14 cellular contexts compared by ENCODE assay signal in genomic region chr19:48443262-48443661, GRCh38. TPM values are rescaled to one million over a fixed set of nuclear protein-coding genes. Genes with fewer than 3 reads are reported as not detected.
DNase-seq lines count a peak whose midpoint lies in the region; FAIRE-seq and TF ChIP-seq lines count a peak whose summit lies in the region.
"Had no signal": no experiment of that assay in that cellular context is flagged by ENCODE, and none has a peak within 500 bp of the region (broad histone marks: within the 10 kb centered on the region; RNA-seq: fewer than 3 reads in every experiment).

No MANE protein-coding gene starts in this region.

- peaks cover 18% of the 10 kb centered on the region for H3K27me3 ChIP-seq in astrocyte (ENCODE audit: insufficient read depth, low read length)
- H3K27me3 ChIP-seq in neural progenitor cell, result peaks cover 37% of the 10 kb centered on the region
- no peaks in the 10 kb centered on the region for H3K27me3 ChIP-seq in HAP-1 (ENCODE audit: low read depth)

- in situ Hi-C loops in HAP-1 (cut with MboI; ENCODE audit: low sequenced_read_pairs), result no loop called here

- H3K9ac ChIP-seq in astrocyte (ENCODE audit: low read length) (no peak overlapping the region), neural progenitor cell (no peak overlapping the region)

- DNase-seq in NCI-H1092 treated with DMSO at 0.1 percent for 48 hours (lab: John Stamatoyannopoulos, UW) (peak; percentile 4), NCI-H1092 (lab: John Stamatoyannopoulos, UW) (no peak), Daoy (ENCODE audit: low read depth) (peak; percentile 44), astrocyte (ENCODE audit: low read depth) (no peak), neural progenitor cell (ENCODE audit: low spot score) (peak; percentile 26), HPDE6-E6E7 (ENCODE audit: extremely low spot score) (no peak), HFFc6 (no peak), HAP-1 (ENCODE audit: low spot score in 2 of 2) (no peak)
- DNase-seq: activated CD4-positive, alpha-beta T cell treated with anti-CD3 and anti-CD28 coated beads for 4 hours; hippocampal formation; NCI-H524; SK-N-SH had no signal

- H3K4me3 Mint-ChIP-seq in astrocyte (ENCODE audit: unreplicated experiment) (no peak overlapping the region), neural progenitor cell (no peak overlapping the region), HFFc6 (no peak overlapping the region)
- H3K4me3 Mint-ChIP-seq: activated naive CD4-positive, alpha-beta T cell treated with anti-CD3 and anti-CD28 coated beads, Interleukin-2, amount 50 U/mL, for 24 hours had no signal

- H3K4me1 Mint-ChIP-seq in astrocyte (ENCODE audit: low read depth, unreplicated experiment), result peaks cover 12% of the 10 kb centered on the region
- H3K4me1 Mint-ChIP-seq in neural progenitor cell, result peaks cover 15% of the 10 kb centered on the region
- peaks cover 12% of the 10 kb centered on the region for H3K4me1 Mint-ChIP-seq in HFFc6 (ENCODE audit: low read depth)

- H3K79me2 ChIP-seq in astrocyte (ENCODE audit: insufficient read depth, low read length) (peaks cover 23% of the 10 kb centered on the region), neural progenitor cell (ENCODE audit: low read depth) (peaks cover 18% of the 10 kb centered on the region)

- H3K27ac Mint-ChIP-seq in astrocyte (ENCODE audit: unreplicated experiment) (no peak overlapping the region), neural progenitor cell (no peak overlapping the region), HFFc6 (no peak overlapping the region)
- H3K27ac Mint-ChIP-seq: activated naive CD4-positive, alpha-beta T cell treated with anti-CD3 and anti-CD28 coated beads, Interleukin-2, amount 50 U/mL, for 24 hours had no signal

- H3K4me1 ChIP-seq in astrocyte (ENCODE audit: insufficient read depth, low read length) (peaks cover 19% of the 10 kb centered on the region), neural progenitor cell (peaks cover 11% of the 10 kb centered on the region), HAP-1 (no peaks in the 10 kb centered on the region; the same call in 1 of the 2 replicates)

- FAIRE-seq in astrocyte (lab: Jason Lieb, UNC), result no peak
- FAIRE-seq: A204.1 had no signal

- H4K20me1 ChIP-seq in astrocyte (ENCODE audit: insufficient read depth, low read length) (peaks cover 8% of the 10 kb centered on the region), neural progenitor cell (ENCODE audit: low read depth) (no peaks in the 10 kb centered on the region)

- peaks cover 3% of the 10 kb centered on the region for H3K36me3 ChIP-seq in astrocyte (ENCODE audit: insufficient read depth, low read length)
- H3K36me3 ChIP-seq in neural progenitor cell, result peaks cover 5% of the 10 kb centered on the region
- peaks cover 18% of the 10 kb centered on the region for H3K36me3 ChIP-seq in HAP-1 (replicated peaks)

- H3K4me2 ChIP-seq in astrocyte (ENCODE audit: low read length), result peak overlapping the region; percentile 91
- no peak overlapping the region for H3K4me2 ChIP-seq in neural progenitor cell

- no peaks in the 10 kb centered on the region for H3K9me3 Mint-ChIP-seq in astrocyte (ENCODE audit: unreplicated experiment)
- peaks cover 6% of the 10 kb centered on the region for H3K9me3 Mint-ChIP-seq in neural progenitor cell
- no peaks in the 10 kb centered on the region for H3K9me3 Mint-ChIP-seq in HFFc6
- H3K9me3 Mint-ChIP-seq: activated naive CD4-positive, alpha-beta T cell treated with anti-CD3 and anti-CD28 coated beads, Interleukin-2, amount 50 U/mL, for 24 hours had no signal

- H3K9me3 ChIP-seq in astrocyte (ENCODE audit: insufficient read depth, low read depth, low read length) (no peaks in the 10 kb centered on the region), neural progenitor cell (ENCODE audit: low read depth) (no peaks in the 10 kb centered on the region), HAP-1 (no peaks in the 10 kb centered on the region)
- H3K9me3 ChIP-seq: SK-N-SH had no signal

- H3F3A ChIP-seq in neural progenitor cell (ENCODE audit: low read depth), result peaks cover 22% of the 10 kb centered on the region

- H3K27me3 Mint-ChIP-seq in astrocyte (ENCODE audit: low read depth, unreplicated experiment) (peaks cover 8% of the 10 kb centered on the region), neural progenitor cell (ENCODE audit: insufficient read depth, low read depth) (peaks cover 2% of the 10 kb centered on the region), HFFc6 (ENCODE audit: insufficient read depth) (no peaks in the 10 kb centered on the region; the same call in none of the 2 replicates)

- peaks cover 19% of the 10 kb centered on the region for H3K36me3 Mint-ChIP-seq in astrocyte (ENCODE audit: low read depth, unreplicated experiment)
- H3K36me3 Mint-ChIP-seq in neural progenitor cell, result peaks cover 10% of the 10 kb centered on the region
- H3K36me3 Mint-ChIP-seq in HFFc6 (ENCODE audit: low read depth), result peaks cover 6% of the 10 kb centered on the region

- no peak overlapping the region for H3K27ac ChIP-seq in astrocyte (ENCODE audit: low read depth, low read length)
- H3K27ac ChIP-seq in neural progenitor cell, result no peak overlapping the region

- H3K4me3 ChIP-seq in astrocyte (ENCODE audit: insufficient read depth, low read depth, low read length) (no peak overlapping the region), neural progenitor cell (no peak overlapping the region), HAP-1 (no peak overlapping the region)

- TF ChIP-seq CTCF in astrocyte (IDR thresholded peaks at IDR 0.05; ENCODE audit: insufficient read depth, low read depth, low read length) (no peak), neural progenitor cell (IDR thresholded peaks at IDR 0.05) (no peak), HFFc6 (IDR thresholded peaks at IDR 0.05) (no peak)

- H2AFZ ChIP-seq in astrocyte (ENCODE audit: low read depth, low read length) (no peak overlapping the region), neural progenitor cell (replicated peaks) (no peak overlapping the region)

RNA-seq across cellular contexts. Expression of gene GRWD1, which starts 2.5 kb away (rescaled TPM):
- total RNA-seq in Daoy (2014; rRNA removed; shearing (Covaris generic)), result 108 and 129 TPM in 2 replicates
- total RNA-seq in astrocyte (35.6 and 41.4 TPM in 2 replicates), neural progenitor cell (ENCODE audit: low replicate concordance) (10.6 and 31.5 TPM in 2 replicates)
- total RNA-seq in HFFc6 (2021; fragmentation: NEBNext Ultra II Directional; extraction: Animal tissue kit (Norgen Biotek cat#: 25700)), result 10 to 100 TPM; 36.2 to 53.5 (median 41.7) TPM

RNA-seq across cellular contexts. Expression of gene KCNJ14, which starts 12.1 kb away (rescaled TPM):
- 1.8 and 3.8 TPM in 2 replicates for total RNA-seq in Daoy (2014; rRNA removed; shearing (Covaris generic))
- total RNA-seq in astrocyte, result 1.4 TPM in 2 replicates
- total RNA-seq in neural progenitor cell (ENCODE audit: low replicate concordance), result 0.69 and 0.74 TPM in 2 replicates
- total RNA-seq in HFFc6 (2021; fragmentation: NEBNext Ultra II Directional; extraction: Animal tissue kit (Norgen Biotek cat#: 25700)), result under 1 TPM; 0.33 to 0.90 (median 0.51) TPM

RNA-seq across cellular contexts. Expression of gene CYTH2, which starts 25.9 kb away (rescaled TPM):
- total RNA-seq in Daoy (2014; rRNA removed; shearing (Covaris generic)), result 43.3 and 93.8 TPM in 2 replicates
- total RNA-seq in astrocyte (62.4 and 67.1 TPM in 2 replicates), neural progenitor cell (ENCODE audit: low replicate concordance) (50.3 and 107 TPM in 2 replicates)
- 10 to 100 TPM; 46.2 to 49.5 (median 47.1) TPM for total RNA-seq in HFFc6 (2021; fragmentation: NEBNext Ultra II Directional; extraction: Animal tissue kit (Norgen Biotek cat#: 25700))

RNA-seq across cellular contexts. Expression of gene GRIN2D, which starts 49.8 kb away (rescaled TPM):
- total RNA-seq in Daoy (2014; rRNA removed; shearing (Covaris generic)), result 0.09 TPM in 1 of 2 replicates, not detected in the other
- total RNA-seq in astrocyte (6.2 and 9.3 TPM in 2 replicates), neural progenitor cell (ENCODE audit: low replicate concordance) (0.28 and 0.45 TPM in 2 replicates)
- total RNA-seq in HFFc6 (2021; fragmentation: NEBNext Ultra II Directional; extraction: Animal tissue kit (Norgen Biotek cat#: 25700)), result 1 to 10 TPM; 2.8 to 4.4 (median 3.1) TPM

RNA-seq across cellular contexts. Expression of gene KDELR1, which starts 51.9 kb away (rescaled TPM):
- 54.5 and 61.0 TPM in 2 replicates for total RNA-seq in Daoy (2014; rRNA removed; shearing (Covaris generic))
- 370 and 396 TPM in 2 replicates for total RNA-seq in astrocyte
- 106 and 161 TPM in 2 replicates for total RNA-seq in neural progenitor cell (ENCODE audit: low replicate concordance)
- 100 to 1,000 TPM; 354 to 455 (median 395) TPM for total RNA-seq in HFFc6 (2021; fragmentation: NEBNext Ultra II Directional; extraction: Animal tissue kit (Norgen Biotek cat#: 25700))

Comparison
In these comparisons a context has a peak if more than half of its experiments do, and no peak if none do; other contexts are left out.
1. DNase-seq: peak in NCI-H1092 treated with DMSO at 0.1 percent for 48 hours (single experiment), Daoy (single experiment) and neural progenitor cell (single experiment); none in NCI-H1092 (single experiment), astrocyte (single experiment), HPDE6-E6E7 (single experiment), HFFc6 (single experiment) and HAP-1 (0 of 2).